Comparison of ENCODE assay signal across 29 cellular contexts in genomic region chr4:180086480-180087170, GRCh38.
"Had no signal": no experiment of that assay in that cellular context is flagged by ENCODE, and none has a peak within 500 bp of the region (broad histone marks: within the 10 kb centered on the region; RNA-seq: fewer than 3 reads in every experiment).

No MANE protein-coding gene starts in this region.

- H3K4me3 Mint-ChIP-seq: activated naive CD8-positive, alpha-beta T cell; central memory CD8-positive, alpha-beta T cell; nephron; stimulated activated effector memory CD8-positive, alpha-beta T cell treated with anti-CD3 and anti-CD28 coated beads, Interleukin-12 subunit alpha, Interleukin-12 subunit beta, amount 100 ng/mL, for 72 hours; stimulated activated naive CD8-positive, alpha-beta T cell treated with anti-CD3 and anti-CD28 coated beads, Interleukin-15, Interleukin-2, amounts not matched to agents 100 ng/mL and 50 ng/mL, for 24 hours; type B pancreatic cell had no signal

- H3K27me3 Mint-ChIP-seq: activated naive CD8-positive, alpha-beta T cell; central memory CD8-positive, alpha-beta T cell; stimulated activated naive CD8-positive, alpha-beta T cell treated with anti-CD3 and anti-CD28 coated beads, Interleukin-15, Interleukin-2, amounts not matched to agents 100 ng/mL and 50 ng/mL, for 24 hours; type B pancreatic cell had no signal

- H3K36me3 Mint-ChIP-seq: activated naive CD8-positive, alpha-beta T cell; stimulated activated effector memory CD8-positive, alpha-beta T cell treated with anti-CD3 and anti-CD28 coated beads, Interleukin-12 subunit alpha, Interleukin-12 subunit beta, amount 100 ng/mL, for 72 hours; type B pancreatic cell had no signal

- H3K27ac Mint-ChIP-seq: activated naive CD8-positive, alpha-beta T cell; nephron; stimulated activated effector memory CD8-positive, alpha-beta T cell treated with anti-CD3 and anti-CD28 coated beads, Interleukin-12 subunit alpha, Interleukin-12 subunit beta, amount 100 ng/mL, for 72 hours; stimulated activated naive CD8-positive, alpha-beta T cell treated with anti-CD3 and anti-CD28 coated beads, Interleukin-15, Interleukin-2, amounts not matched to agents 100 ng/mL and 50 ng/mL, for 24 hours; type B pancreatic cell had no signal

- H3K27ac ChIP-seq: epithelial cell of prostate, esophagus squamous epithelium, left ventricle myocardium inferior, neutrophil, prostate gland, sigmoid colon, vagina, WERI-Rb-1 had no signal

- H3K4me3 ChIP-seq: esophagus squamous epithelium, left ventricle myocardium inferior, lung, prostate gland, sigmoid colon, vagina had no signal

- H3K4me1 ChIP-seq: esophagus squamous epithelium, left ventricle myocardium inferior, prostate gland, sigmoid colon, vagina had no signal

- FAIRE-seq: bronchial epithelial cell had no signal

- H3K4me1 Mint-ChIP-seq: central memory CD8-positive, alpha-beta T cell; nephron; stimulated activated effector memory CD8-positive, alpha-beta T cell treated with anti-CD3 and anti-CD28 coated beads, Interleukin-12 subunit alpha, Interleukin-12 subunit beta, amount 100 ng/mL, for 72 hours had no signal

- H3K36me3 ChIP-seq: esophagus squamous epithelium, left ventricle myocardium inferior, neutrophil, prostate gland, sigmoid colon, vagina, WERI-Rb-1 had no signal

- H3K9me3 Mint-ChIP-seq: central memory CD8-positive, alpha-beta T cell; nephron; type B pancreatic cell had no signal

- DNase-seq: activated CD4-positive, alpha-beta T cell treated with anti-CD3 and anti-CD28 coated beads for 48 hours; activated CD4-positive, alpha-beta T cell treated with anti-CD3 and anti-CD28 coated beads, Interleukin-2, amount 50 U/mL, for 48 hours; activated CD8-positive, alpha-beta memory T cell treated with anti-CD3 and anti-CD28 coated beads for 24 hours; activated effector memory CD4-positive, alpha-beta T cell treated with Interleukin-2 at 50 U/mL for 16 hours; activated naive CD4-positive, alpha-beta T cell treated with Interleukin-2 at 50 U/mL for 16 hours; dermis blood vessel endothelial cell; effector CD8-positive, alpha-beta T cell; esophagus squamous epithelium; glutamatergic neuron; islet precursor cell; left ventricle myocardium inferior; sigmoid colon; small intestine; stimulated activated CD4-positive, alpha-beta T cell treated with anti-CD3 and anti-CD28 coated beads, Interleukin-4, amount 100 ng/mL, for 24 hours; T1000; WERI-Rb-1 had no signal

- H3K9me3 ChIP-seq: esophagus squamous epithelium, left ventricle myocardium inferior, neutrophil, prostate gland, sigmoid colon, vagina had no signal

- ATAC-seq: activated CD4-positive, CD25-positive, alpha-beta regulatory T cell treated with anti-CD3 and anti-CD28 coated beads, Interleukin-2, amount 50 U/mL, for 24 hours; stimulated activated effector memory CD8-positive, alpha-beta T cell treated with anti-CD3 and anti-CD28 coated beads, Interleukin-12 subunit alpha, Interleukin-12 subunit beta, amount 100 ng/mL, for 72 hours had no signal

- H3K27me3 ChIP-seq: esophagus squamous epithelium, neutrophil, sigmoid colon, vagina had no signal
